ENCODE assay signal across 10 cellular contexts in the genomic region with DNA sequence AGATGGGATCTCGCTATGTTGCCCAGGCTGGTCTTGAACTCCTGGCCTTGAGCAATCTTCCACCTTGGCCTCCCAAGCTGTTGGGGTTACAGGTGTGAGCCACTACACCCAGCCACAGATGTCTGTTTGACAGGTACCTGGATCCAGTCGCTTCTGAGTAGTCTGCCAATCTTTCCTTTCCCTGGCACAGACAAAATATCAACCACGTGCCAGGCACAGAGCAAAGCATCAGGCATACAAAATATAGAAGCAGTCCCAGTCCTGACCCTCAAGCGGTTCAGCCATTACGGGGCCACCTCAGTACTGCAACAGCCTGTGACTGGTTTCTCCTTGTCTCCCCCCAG. TPM values are rescaled to one million over a fixed set of nuclear protein-coding genes. Genes with fewer than 3 reads are reported as not detected.
DNase-seq lines count a peak whose midpoint lies in the region; ATAC-seq, FAIRE-seq and TF ChIP-seq lines count a peak whose summit lies in the region.
"Had no signal": no experiment of that assay in that cellular context is flagged by ENCODE, and none has a peak within 500 bp of the region (broad histone marks: within the 10 kb centered on the region; RNA-seq: fewer than 3 reads in every experiment).

No MANE protein-coding gene starts in this region.

- H3K4me2 ChIP-seq in A549: peak overlapping the region; percentile 83

- 94% methylated on average over 3 of the region's 5 CpGs for WGBS in A549 (ENCODE audit: missing lambda C conversion rate)

- no peak for TF ChIP-seq EP300 in A549 (IDR thresholded peaks at IDR 0.05)

- TF ChIP-seq CTCF in A549 (IDR thresholded peaks at IDR 0.05) (no peak), natural killer cell (IDR thresholded peaks at IDR 0.05) (no peak)

- TF ChIP-seq RAD21 in A549 (conservative IDR thresholded peaks at IDR 0.05 in 1 of 2, IDR thresholded peaks at IDR 0.05 in 1 of 2): no peak

- no peak overlapping the region for H3K4me3 ChIP-seq in A549
- H3K4me3 ChIP-seq in HUES6 (ENCODE audit: low read depth, low read length): peak overlapping the region; percentile 50; the same call in 1 of the 2 replicates
- H3K4me3 ChIP-seq in effector memory CD4-positive, alpha-beta T cell (ENCODE audit: insufficient read depth, low read depth, low read length, poor library complexity, severe bottlenecking): peak overlapping the region; percentile 2

- peak overlapping the region; percentile 87 for H3K4me3 Mint-ChIP-seq in natural killer cell

- POLR2A ChIA-PET in A549 (lab: Yijun Ruan, JAX): no interaction called here

- H3K4me1 ChIP-seq in A549: peaks cover 19% of the 10 kb centered on the region
- peaks cover 14% of the 10 kb centered on the region for H3K4me1 ChIP-seq in HUES6 (ENCODE audit: control insufficient read depth, insufficient read depth, low read length)
- H3K4me1 ChIP-seq in effector memory CD4-positive, alpha-beta T cell (ENCODE audit: control insufficient read depth, insufficient read depth, low read length, poor library complexity, severe bottlenecking): peaks cover 25% of the 10 kb centered on the region

- no peak overlapping the region; a peak in 1 of 6 replicates for H3K27ac ChIP-seq in A549
- no peak overlapping the region for H3K27ac ChIP-seq in HUES6 (ENCODE audit: low read depth, low read length)
- no peak overlapping the region for H3K27ac ChIP-seq in effector memory CD4-positive, alpha-beta T cell (ENCODE audit: insufficient read depth, low read length, poor library complexity, severe bottlenecking)

- no peaks in the 10 kb centered on the region for H3K27me3 Mint-ChIP-seq in natural killer cell (ENCODE audit: low read depth in 2 of 2)

- H3K9me3 ChIP-seq in A549 (no peaks in the 10 kb centered on the region), HUES6 (ENCODE audit: control insufficient read depth, insufficient read depth, low read depth, low read length) (no peaks in the 10 kb centered on the region)
- no peaks in the 10 kb centered on the region for H3K9me3 ChIP-seq in effector memory CD4-positive, alpha-beta T cell (ENCODE audit: control insufficient read depth, low read length)

- peaks cover 49% of the 10 kb centered on the region in 2 donors for H3K4me1 Mint-ChIP-seq in natural killer cell

- H3K36me3 ChIP-seq in HUES6 (ENCODE audit: control insufficient read depth, insufficient read depth, low read length): peaks cover 23% of the 10 kb centered on the region
- H3K36me3 ChIP-seq in effector memory CD4-positive, alpha-beta T cell (ENCODE audit: control insufficient read depth, insufficient read depth, low read length): no peaks in the 10 kb centered on the region

- intact Hi-C loops in natural killer cell (cut with micrococcal nuclease): no loop called here

- TF ChIP-seq POLR2A in A549 (IDR thresholded peaks at IDR 0.05; ENCODE audit: low read length): no peak

- FAIRE-seq in A549 (lab: Jason Lieb, UNC): no peak

- H3K27me3 ChIP-seq in HUES6 (ENCODE audit: control insufficient read depth, insufficient read depth, low read length): no peaks in the 10 kb centered on the region
- no peaks in the 10 kb centered on the region for H3K27me3 ChIP-seq in effector memory CD4-positive, alpha-beta T cell (replicated peaks; ENCODE audit: control insufficient read depth, insufficient read depth, low read length, poor library complexity, severe bottlenecking)

- DNase-seq in A549 (ENCODE audit: low read depth in 1 of 2, low spot score in 1 of 2) (no peak), natural killer cell (no peak), middle frontal gyrus (ENCODE audit: extremely low spot score, low spot score) (no peak), iPS-NIHi11 (ENCODE audit: low spot score) (no peak)
- DNase-seq in effector memory CD4-positive, alpha-beta T cell: no peak

- H3K9ac ChIP-seq in HUES6 (ENCODE audit: low read length): no peak overlapping the region

- ATAC-seq in A549 (peak in 1 of 2 experiments; percentile 54; a peak in 2 of 6 replicates), natural killer cell (no peak), GM18861 (IDR thresholded peaks at IDR 0.05; ENCODE audit: unreplicated experiment) (no peak), GM21786 (IDR thresholded peaks at IDR 0.05; ENCODE audit: unreplicated experiment) (no peak)

- H3K27ac Mint-ChIP-seq in natural killer cell: peak overlapping the region; percentile 93 to 95

- CTCF ChIA-PET in A549 (lab: Yijun Ruan, JAX): interaction anchor here (0.7 to 4.1 kb wide), 16 partner anchors 10 to 250 kb away, joined by 3 to 34 read pairs (median 6); a partner anchor contains a TSS

- no peaks in the 10 kb centered on the region for H3K9me3 Mint-ChIP-seq in natural killer cell

- no peaks in the 10 kb centered on the region for H3K36me3 Mint-ChIP-seq in natural killer cell

TF ChIP-seq in A549, 52 proteins besides CTCF, POLR2A, EP300 and RAD21:
- TF ChIP-seq, protein P1, sequence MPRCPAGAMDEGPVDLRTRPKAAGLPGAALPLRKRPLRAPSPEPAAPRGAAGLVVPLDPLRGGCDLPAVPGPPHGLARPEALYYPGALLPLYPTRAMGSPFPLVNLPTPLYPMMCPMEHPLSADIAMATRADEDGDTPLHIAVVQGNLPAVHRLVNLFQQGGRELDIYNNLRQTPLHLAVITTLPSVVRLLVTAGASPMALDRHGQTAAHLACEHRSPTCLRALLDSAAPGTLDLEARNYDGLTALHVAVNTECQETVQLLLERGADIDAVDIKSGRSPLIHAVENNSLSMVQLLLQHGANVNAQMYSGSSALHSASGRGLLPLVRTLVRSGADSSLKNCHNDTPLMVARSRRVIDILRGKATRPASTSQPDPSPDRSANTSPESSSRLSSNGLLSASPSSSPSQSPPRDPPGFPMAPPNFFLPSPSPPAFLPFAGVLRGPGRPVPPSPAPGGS (IDR thresholded peaks at IDR 0.05): no peak
- TF ChIP-seq MAFK (IDR thresholded peaks at IDR 0.05; ENCODE audit: partially characterized antibody): no peak
- no peak for TF ChIP-seq TP53 (CRISPR knock-in tag; IDR thresholded peaks at IDR 0.05)
- TF ChIP-seq, protein P2, sequence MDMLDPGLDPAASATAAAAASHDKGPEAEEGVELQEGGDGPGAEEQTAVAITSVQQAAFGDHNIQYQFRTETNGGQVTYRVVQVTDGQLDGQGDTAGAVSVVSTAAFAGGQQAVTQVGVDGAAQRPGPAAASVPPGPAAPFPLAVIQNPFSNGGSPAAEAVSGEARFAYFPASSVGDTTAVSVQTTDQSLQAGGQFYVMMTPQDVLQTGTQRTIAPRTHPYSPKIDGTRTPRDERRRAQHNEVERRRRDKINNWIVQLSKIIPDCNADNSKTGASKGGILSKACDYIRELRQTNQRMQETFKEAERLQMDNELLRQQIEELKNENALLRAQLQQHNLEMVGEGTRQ (IDR thresholded peaks at IDR 0.05): no peak
- TF ChIP-seq, protein P3, sequence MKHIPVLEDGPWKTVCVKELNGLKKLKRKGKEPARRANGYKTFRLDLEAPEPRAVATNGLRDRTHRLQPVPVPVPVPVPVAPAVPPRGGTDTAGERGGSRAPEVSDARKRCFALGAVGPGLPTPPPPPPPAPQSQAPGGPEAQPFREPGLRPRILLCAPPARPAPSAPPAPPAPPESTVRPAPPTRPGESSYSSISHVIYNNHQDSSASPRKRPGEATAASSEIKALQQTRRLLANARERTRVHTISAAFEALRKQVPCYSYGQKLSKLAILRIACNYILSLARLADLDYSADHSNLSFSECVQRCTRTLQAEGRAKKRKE (CRISPR knock-in tag; IDR thresholded peaks at IDR 0.05; ENCODE audit: low read depth): no peak
- TF ChIP-seq KDM1A (IDR thresholded peaks at IDR 0.05; ENCODE audit: low read depth): no peak
- no peak for TF ChIP-seq HOXB13 (CRISPR knock-in tag; IDR thresholded peaks at IDR 0.05; ENCODE audit: low read depth)
- TF ChIP-seq CBX8 (IDR thresholded peaks at IDR 0.05): no peak
- no peak for TF ChIP-seq ZFP36 (IDR thresholded peaks at IDR 0.05; ENCODE audit: borderline replicate concordance, partially characterized antibody)
- TF ChIP-seq, protein P4, sequence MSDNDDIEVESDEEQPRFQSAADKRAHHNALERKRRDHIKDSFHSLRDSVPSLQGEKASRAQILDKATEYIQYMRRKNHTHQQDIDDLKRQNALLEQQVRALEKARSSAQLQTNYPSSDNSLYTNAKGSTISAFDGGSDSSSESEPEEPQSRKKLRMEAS (IDR thresholded peaks at IDR 0.05): no peak
- TF ChIP-seq SMC3 (IDR thresholded peaks at IDR 0.05): no peak
- no peak for TF ChIP-seq FOSB (CRISPR knock-in tag; IDR thresholded peaks at IDR 0.05)
- no peak for TF ChIP-seq CHD2 (IDR thresholded peaks at IDR 0.05; ENCODE audit: low read length, partially characterized antibody)
- no peak for TF ChIP-seq HDAC2 (IDR thresholded peaks at IDR 0.05)
- TF ChIP-seq MAZ (IDR thresholded peaks at IDR 0.05; ENCODE audit: borderline replicate concordance, low read depth, low read length): no peak
- no peak for TF ChIP-seq HEYL (CRISPR knock-in tag; IDR thresholded peaks at IDR 0.05)
- TF ChIP-seq PHF8 (IDR thresholded peaks at IDR 0.05; ENCODE audit: borderline replicate concordance, low read depth): no peak
- TF ChIP-seq EHMT2 (IDR thresholded peaks at IDR 0.05; ENCODE audit: low read depth): no peak
- TF ChIP-seq CBX2 (IDR thresholded peaks at IDR 0.05; ENCODE audit: borderline replicate concordance, low read depth): no peak
- TF ChIP-seq, protein P5, sequence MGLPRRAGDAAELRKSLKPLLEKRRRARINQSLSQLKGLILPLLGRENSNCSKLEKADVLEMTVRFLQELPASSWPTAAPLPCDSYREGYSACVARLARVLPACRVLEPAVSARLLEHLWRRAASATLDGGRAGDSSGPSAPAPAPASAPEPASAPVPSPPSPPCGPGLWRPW (IDR thresholded peaks at IDR 0.05): no peak

RNA-seq across cellular contexts. Expression of a gene that starts 3.8 kb away (rescaled TPM):
- polyA plus RNA-seq in A549 (2011; rRNA removed): 39.3 and 44.4 TPM in 2 replicates
- polyA plus RNA-seq in A549 (2012; cell fraction: cytosol; rRNA removed): 54.2 and 60.8 TPM in 2 replicates
- polyA plus RNA-seq in A549 (2012; cell fraction: nucleus; rRNA removed): 45.8 TPM in 2 replicates
- polyA plus RNA-seq in A549 (2017; fragmentation: RNase III; extraction: RNeasy Plus Mini Kit Qiagen cat#74134 plus additional on column Dnase treatment): 55.6 to 58.9 TPM (median 57.3 TPM) in 3 replicates
- 54.8 and 56.3 TPM in 2 replicates for polyA minus RNA-seq in A549 (2011; rRNA and poly(A)+ RNA removed)
- 10 to 100 TPM; 36.9 to 43.9 (median 43.8) TPM for total RNA-seq in natural killer cell

RNA-seq across cellular contexts. Expression of a gene that starts 50.9 kb away (rescaled TPM):
- polyA plus RNA-seq in A549 (2011; rRNA removed) (not detected in 2 replicates), A549 (2017; fragmentation: RNase III; extraction: RNeasy Plus Mini Kit Qiagen cat#74134 plus additional on column Dnase treatment) (not detected in 3 replicates)
- not detected in 2 replicates for polyA plus RNA-seq in A549 (2012; cell fraction: cytosol; rRNA removed)
- 0.24 TPM in 1 of 2 replicates, not detected in the other for polyA plus RNA-seq in A549 (2012; cell fraction: nucleus; rRNA removed)
- polyA minus RNA-seq in A549 (2011; rRNA and poly(A)+ RNA removed): not detected in 2 replicates
- total RNA-seq in natural killer cell: under 1 TPM in 1 of 3 donors, not detected in 2; 0.28 TPM
- total RNA-seq: HT1080, kidney epithelial cell had no signal

RNA-seq across cellular contexts. Expression of a gene that starts 58.2 kb away (rescaled TPM):
- polyA plus RNA-seq in A549 (2011; rRNA removed) (23.0 and 53.2 TPM in 2 replicates), A549 (2017; fragmentation: RNase III; extraction: RNeasy Plus Mini Kit Qiagen cat#74134 plus additional on column Dnase treatment) (29.7 to 37.9 TPM (median 33.4 TPM) in 3 replicates)
- polyA plus RNA-seq in A549 (2012; cell fraction: cytosol; rRNA removed): 69.3 and 79.1 TPM in 2 replicates
- 132 and 180 TPM in 2 replicates for polyA plus RNA-seq in A549 (2012; cell fraction: nucleus; rRNA removed)
- polyA minus RNA-seq in A549 (2011; rRNA and poly(A)+ RNA removed): 22.9 and 24.2 TPM in 2 replicates
- 100 to 1,000 TPM in 1 of 3 donors, 10 to 100 TPM in 2; 83.3 to 116 (median 89.4) TPM for total RNA-seq in natural killer cell
